9 cellular contexts compared by ENCODE assay signal in the genomic region with DNA sequence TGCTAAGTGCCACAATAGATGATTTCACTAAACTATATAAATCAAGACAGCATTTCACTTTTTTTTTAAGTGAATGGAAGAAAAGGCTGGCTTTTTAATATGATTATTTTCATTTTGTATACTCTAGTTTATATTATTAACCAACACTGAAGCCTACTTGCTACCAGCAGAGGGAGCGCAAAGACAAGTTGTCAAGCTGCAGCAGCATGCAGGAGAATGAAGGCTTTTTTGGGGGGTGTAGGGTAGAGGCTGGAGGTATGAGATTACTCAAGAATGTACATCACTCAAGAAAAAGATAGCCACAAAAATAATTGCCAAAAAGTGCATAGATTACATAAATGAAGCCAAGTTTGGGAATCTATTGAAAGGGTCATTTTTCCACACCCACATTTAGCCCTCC.
DNase-seq lines count a peak whose midpoint lies in the region; ATAC-seq and TF ChIP-seq lines count a peak whose summit lies in the region.
"Had no signal": no experiment of that assay in that cellular context is flagged by ENCODE, and none has a peak within 500 bp of the region (broad histone marks: within the 10 kb centered on the region; RNA-seq: fewer than 3 reads in every experiment).

No MANE protein-coding gene starts in this region.

- H3K4me3 ChIP-seq in GM12875 (ENCODE audit: low read depth, low read length) (no peak overlapping the region), SJCRH30 (no peak overlapping the region), iPS DF 6.9 (ENCODE audit: low read length) (no peak overlapping the region)

- H3K4me1 ChIP-seq in SJCRH30 (no peaks in the 10 kb centered on the region), iPS DF 6.9 (ENCODE audit: control insufficient read depth, insufficient read depth, low read length) (no peaks in the 10 kb centered on the region)

- no peaks in the 10 kb centered on the region for H3K27me3 ChIP-seq in SJCRH30
- no peaks in the 10 kb centered on the region for H3K27me3 ChIP-seq in iPS DF 6.9 (ENCODE audit: control insufficient read depth, insufficient read depth, low read length)

- DNase-seq in AG08395 (ENCODE audit: low spot score) (peak; percentile 5), SJCRH30 (peak; percentile 13 to 44), iPS DF 6.9 (ENCODE audit: low read depth, low spot score) (peak; percentile 27), NCI-H128 (lab: John Stamatoyannopoulos, UW; ENCODE audit: unreplicated experiment) (no peak), NCI-H2081 treated with DMSO at 0.1 percent for 48 hours (lab: John Stamatoyannopoulos, UW) (no peak), NCI-H2171 (lab: John Stamatoyannopoulos, UW) (no peak)
- DNase-seq: dermis blood vessel endothelial cell had no signal

- H3K36me3 ChIP-seq in SJCRH30 (no peaks in the 10 kb centered on the region), iPS DF 6.9 (ENCODE audit: control insufficient read depth, insufficient read depth, low read length) (no peaks in the 10 kb centered on the region)

- no peak overlapping the region for H3K27ac ChIP-seq in SJCRH30
- no peak overlapping the region for H3K27ac ChIP-seq in iPS DF 6.9 (ENCODE audit: low read length)

- peak; percentile 38; the same call in 1 of the 2 replicates for TF ChIP-seq CTCF in GM12875 (IDR thresholded peaks at IDR 0.05; ENCODE audit: borderline replicate concordance, insufficient read depth, low read depth, low read length)

- no CpG with 5 or more reads among the region's 1 CpG for WGBS in iPS DF 6.9 (ENCODE audit: insufficient coverage, insufficient read length)

- H3K9me3 ChIP-seq in SJCRH30 (replicated peaks) (no peaks in the 10 kb centered on the region), iPS DF 6.9 (ENCODE audit: control insufficient read depth, insufficient read depth, low read length) (no peaks in the 10 kb centered on the region)

- no peak for ATAC-seq in HG03159 (IDR thresholded peaks at IDR 0.05; ENCODE audit: unreplicated experiment)

Comparison
In these comparisons a context has a peak if more than half of its experiments do, and no peak if none do; other contexts are left out.
1. DNase-seq: peak in AG08395 (single experiment), SJCRH30 (2 of 2) and iPS DF 6.9 (single experiment); none in NCI-H128 (single experiment), NCI-H2081 treated with DMSO at 0.1 percent for 48 hours (single experiment) and NCI-H2171 (single experiment).